In the genomic region with DNA sequence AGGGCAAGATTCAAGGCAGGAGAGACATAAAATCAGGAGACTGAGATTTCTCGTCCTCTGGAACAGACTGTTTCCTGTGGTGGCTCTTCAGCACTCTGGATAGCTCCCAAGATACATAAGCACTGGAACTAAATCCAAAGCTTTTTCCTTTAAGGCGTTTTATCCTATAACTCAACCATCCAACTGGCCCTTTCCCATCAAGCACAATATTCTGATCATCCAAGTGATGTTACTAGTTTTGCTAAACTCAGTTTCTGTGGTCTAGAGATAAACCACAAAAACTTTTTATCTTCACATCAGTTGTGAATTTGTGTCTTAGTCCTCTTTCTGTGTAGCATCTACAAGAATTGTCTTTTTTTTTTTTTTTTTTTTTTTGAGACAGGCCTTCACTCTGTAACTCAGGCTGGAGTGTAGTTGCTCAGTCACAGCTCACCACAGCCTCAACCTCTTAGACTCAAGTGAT, we compare ENCODE assay signal across 10 cellular contexts.
DNase-seq lines count a peak whose midpoint lies in the region; ATAC-seq, FAIRE-seq and TF ChIP-seq lines count a peak whose summit lies in the region.
"Had no signal": no experiment of that assay in that cellular context is flagged by ENCODE, and none has a peak within 500 bp of the region (broad histone marks: within the 10 kb centered on the region; RNA-seq: fewer than 3 reads in every experiment).

No MANE protein-coding gene starts in this region.

- no peak for ATAC-seq in GM18511 (IDR thresholded peaks at IDR 0.05; ENCODE audit: unreplicated experiment)
- no peak for ATAC-seq in CD8-positive, alpha-beta T cell

- no peak overlapping the region for H3K27ac Mint-ChIP-seq in astrocyte (ENCODE audit: unreplicated experiment)
- no peak overlapping the region for H3K27ac Mint-ChIP-seq in glutamatergic neuron (ENCODE audit: unreplicated experiment)
- no peak overlapping the region for H3K27ac Mint-ChIP-seq in CD8-positive, alpha-beta T cell
- H3K27ac Mint-ChIP-seq: activated naive CD4-positive, alpha-beta T cell treated with anti-CD3 and anti-CD28 coated beads, Interleukin-2, amount 50 U/mL, for 72 hours had no signal

- CTCF ChIA-PET in CD8-positive, alpha-beta T cell (lab: Charles Lee) = no interaction called here

- H3K4me3 Mint-ChIP-seq in astrocyte (ENCODE audit: unreplicated experiment) (no peak overlapping the region), glutamatergic neuron (ENCODE audit: unreplicated experiment) (no peak overlapping the region)
- no peak overlapping the region for H3K4me3 Mint-ChIP-seq in CD8-positive, alpha-beta T cell

- no peak overlapping the region for H3K9ac ChIP-seq in astrocyte (ENCODE audit: low read length)

- no peaks in the 10 kb centered on the region for H3K9me3 ChIP-seq in astrocyte (ENCODE audit: insufficient read depth, low read depth, low read length)
- H3K9me3 ChIP-seq in CD8-positive, alpha-beta T cell (ENCODE audit: low read length) = no peaks in the 10 kb centered on the region

- no peaks in the 10 kb centered on the region for H3K4me1 ChIP-seq in astrocyte (ENCODE audit: insufficient read depth, low read length)
- H3K4me1 ChIP-seq in CD8-positive, alpha-beta T cell (ENCODE audit: insufficient read depth, low read length) = no peaks in the 10 kb centered on the region

- no peak for FAIRE-seq in astrocyte (lab: Jason Lieb, UNC)

- no peaks in the 10 kb centered on the region for H3K36me3 ChIP-seq in astrocyte (ENCODE audit: insufficient read depth, low read length)
- H3K36me3 ChIP-seq in CD8-positive, alpha-beta T cell (ENCODE audit: insufficient read depth, low read length) = no peaks in the 10 kb centered on the region

- H3K4me3 ChIP-seq in astrocyte (ENCODE audit: insufficient read depth, low read depth, low read length) = no peak overlapping the region
- no peak overlapping the region for H3K4me3 ChIP-seq in CD8-positive, alpha-beta T cell (ENCODE audit: low read depth, low read length)

- H4K20me1 ChIP-seq in astrocyte (ENCODE audit: insufficient read depth, low read length) = no peaks in the 10 kb centered on the region

- intact Hi-C loops in CD8-positive, alpha-beta T cell (cut with DNase I, micrococcal nuclease) = no loop called here

- H3K4me1 Mint-ChIP-seq in astrocyte (ENCODE audit: low read depth, unreplicated experiment) = peaks cover 4% of the 10 kb centered on the region
- no peaks in the 10 kb centered on the region for H3K4me1 Mint-ChIP-seq in glutamatergic neuron (ENCODE audit: low read depth, unreplicated experiment)
- peaks cover 4% of the 10 kb centered on the region for H3K4me1 Mint-ChIP-seq in CD8-positive, alpha-beta T cell (ENCODE audit: low read depth)

- H3K9me3 Mint-ChIP-seq in astrocyte (ENCODE audit: unreplicated experiment) = no peaks in the 10 kb centered on the region
- no peaks in the 10 kb centered on the region for H3K9me3 Mint-ChIP-seq in glutamatergic neuron (ENCODE audit: unreplicated experiment)
- no peaks in the 10 kb centered on the region for H3K9me3 Mint-ChIP-seq in CD8-positive, alpha-beta T cell
- H3K9me3 Mint-ChIP-seq: activated naive CD4-positive, alpha-beta T cell treated with anti-CD3 and anti-CD28 coated beads, Interleukin-2, amount 50 U/mL, for 72 hours had no signal

- no peak overlapping the region for H2AFZ ChIP-seq in astrocyte (ENCODE audit: low read depth, low read length)

- no peak overlapping the region for H3K4me2 ChIP-seq in astrocyte (ENCODE audit: low read length)

- no peaks in the 10 kb centered on the region for H3K27me3 ChIP-seq in astrocyte (ENCODE audit: insufficient read depth, low read length)
- no peaks in the 10 kb centered on the region for H3K27me3 ChIP-seq in CD8-positive, alpha-beta T cell (ENCODE audit: insufficient read depth, low read length)

- DNase-seq in ELR (ENCODE audit: low read depth) (peak; percentile 67), LoVo (ENCODE audit: low spot score) (peak; percentile 30), astrocyte (ENCODE audit: low read depth) (peak; percentile 35), kidney glomerular epithelial cell (lab: John Stamatoyannopoulos, UW) (peak; percentile 34), glutamatergic neuron (no peak), KG1 (lab: John Stamatoyannopoulos, UW) (no peak)
- DNase-seq in CD8-positive, alpha-beta T cell = no peak
- DNase-seq: Right ventricle myocardium superior had no signal

- H3K36me3 Mint-ChIP-seq in astrocyte (ENCODE audit: low read depth, unreplicated experiment) = no peaks in the 10 kb centered on the region
- H3K36me3 Mint-ChIP-seq in glutamatergic neuron (ENCODE audit: unreplicated experiment) = no peaks in the 10 kb centered on the region
- no peaks in the 10 kb centered on the region for H3K36me3 Mint-ChIP-seq in CD8-positive, alpha-beta T cell
- H3K36me3 Mint-ChIP-seq: activated naive CD4-positive, alpha-beta T cell treated with anti-CD3 and anti-CD28 coated beads, Interleukin-2, amount 50 U/mL, for 72 hours had no signal

- H3K27me3 Mint-ChIP-seq in astrocyte (ENCODE audit: low read depth, unreplicated experiment) (no peaks in the 10 kb centered on the region), glutamatergic neuron (ENCODE audit: unreplicated experiment) (no peaks in the 10 kb centered on the region)
- H3K27me3 Mint-ChIP-seq in CD8-positive, alpha-beta T cell (ENCODE audit: low read depth) = no peaks in the 10 kb centered on the region

- TF ChIP-seq CTCF in astrocyte (IDR thresholded peaks at IDR 0.05; ENCODE audit: insufficient read depth, low read depth, low read length) (no peak), glutamatergic neuron (IDR thresholded peaks at IDR 0.05; ENCODE audit: partially characterized antibody, unreplicated experiment) (no peak)
- TF ChIP-seq CTCF in CD8-positive, alpha-beta T cell (IDR thresholded peaks at IDR 0.05) = no peak

- no peak overlapping the region for H3K27ac ChIP-seq in astrocyte (ENCODE audit: low read depth, low read length)
- H3K27ac ChIP-seq in CD8-positive, alpha-beta T cell (ENCODE audit: low read depth, low read length) = no peak overlapping the region

- no peaks in the 10 kb centered on the region for H3K79me2 ChIP-seq in astrocyte (ENCODE audit: insufficient read depth, low read length)

- POLR2A ChIA-PET in CD8-positive, alpha-beta T cell (lab: Charles Lee) = no interaction called here

Comparison
In these comparisons a context has a peak if more than half of its experiments do, and no peak if none do; other contexts are left out.
1. DNase-seq: peak in ELR (single experiment), LoVo (single experiment), astrocyte (single experiment) and kidney glomerular epithelial cell (single experiment); none in glutamatergic neuron (single experiment), KG1 (single experiment) and CD8-positive, alpha-beta T cell (0 of 7).